ENCODE assay signal across 8 cellular contexts in genomic region chr22:19765477-19766234, GRCh38. TPM values are rescaled to one million over a fixed set of nuclear protein-coding genes. Genes with fewer than 3 reads are reported as not detected.
A peak's percentile ranks its signal among the peaks of the same experiment; 100 is the strongest.
DNase-seq lines count a peak whose midpoint lies in the region; ATAC-seq, FAIRE-seq and TF ChIP-seq lines count a peak whose summit lies in the region.

No MANE protein-coding gene starts in this region.

- H3K4me1 ChIP-seq in DND-41 (ENCODE audit: insufficient read depth, low read length) (peaks cover 20% of the 10 kb centered on the region), neural progenitor cell (peaks cover 2% of the 10 kb centered on the region)
- H3K4me1 ChIP-seq in effector memory CD4-positive, alpha-beta T cell (ENCODE audit: control insufficient read depth, insufficient read depth, low read length, poor library complexity, severe bottlenecking): peaks cover 22% of the 10 kb centered on the region

- H3K4me1 Mint-ChIP-seq in neural progenitor cell (peaks cover 19% of the 10 kb centered on the region), Calu3 (ENCODE audit: low read depth, unreplicated experiment) (no peaks in the 10 kb centered on the region)

- H3K36me3 Mint-ChIP-seq in neural progenitor cell (no peaks in the 10 kb centered on the region), Calu3 (ENCODE audit: insufficient read depth, unreplicated experiment) (no peaks in the 10 kb centered on the region)

- H3K4me3 ChIP-seq in DND-41 (ENCODE audit: low read depth in 1 of 2, low read length in 2 of 2) (peak overlapping the region; percentile 19 to 63; a peak in 3 of 4 replicates), neural progenitor cell (peak overlapping the region; percentile 25)
- peak overlapping the region; percentile 25 for H3K4me3 ChIP-seq in effector memory CD4-positive, alpha-beta T cell (ENCODE audit: insufficient read depth, low read depth, low read length, poor library complexity, severe bottlenecking)

- H3K36me3 ChIP-seq in DND-41 (ENCODE audit: insufficient read depth, low read length): no peaks in the 10 kb centered on the region
- H3K36me3 ChIP-seq in effector memory CD4-positive, alpha-beta T cell (ENCODE audit: control insufficient read depth, insufficient read depth, low read length): no peaks in the 10 kb centered on the region
- H3K36me3 ChIP-seq in neural progenitor cell: no peaks in the 10 kb centered on the region

- H3F3A ChIP-seq in neural progenitor cell (ENCODE audit: low read depth): peaks cover 21% of the 10 kb centered on the region

- no peak overlapping the region for H3K4me3 Mint-ChIP-seq in neural progenitor cell
- no peak overlapping the region for H3K4me3 Mint-ChIP-seq in Calu3 (ENCODE audit: low read depth, unreplicated experiment)

- H3K9me3 ChIP-seq in DND-41 (ENCODE audit: insufficient read depth, low read length, severe bottlenecking): no peaks in the 10 kb centered on the region
- H3K9me3 ChIP-seq in effector memory CD4-positive, alpha-beta T cell (ENCODE audit: control insufficient read depth, low read length): no peaks in the 10 kb centered on the region
- H3K9me3 ChIP-seq in neural progenitor cell (ENCODE audit: low read depth): no peaks in the 10 kb centered on the region

- H3K27me3 Mint-ChIP-seq in neural progenitor cell (ENCODE audit: insufficient read depth, low read depth): peaks cover 70% of the 10 kb centered on the region
- H3K27me3 Mint-ChIP-seq in Calu3 (ENCODE audit: unreplicated experiment): peaks cover 78% of the 10 kb centered on the region

- intact Hi-C loops in Calu3 (cut with micrococcal nuclease; ENCODE audit: unreplicated experiment): no loop called here

- peaks cover 43% of the 10 kb centered on the region for H3K79me2 ChIP-seq in DND-41 (ENCODE audit: insufficient read depth, low read length)
- H3K79me2 ChIP-seq in neural progenitor cell (ENCODE audit: low read depth): no peaks in the 10 kb centered on the region

- H3K27ac ChIP-seq in DND-41 (ENCODE audit: low read length) (peak overlapping the region; percentile 80), neural progenitor cell (no peak overlapping the region)
- H3K27ac ChIP-seq in effector memory CD4-positive, alpha-beta T cell (ENCODE audit: insufficient read depth, low read length, poor library complexity, severe bottlenecking): no peak overlapping the region

- no peak for FAIRE-seq in frontal cortex (lab: Jason Lieb, UNC)

- H3K27ac Mint-ChIP-seq in neural progenitor cell: no peak overlapping the region
- H3K27ac Mint-ChIP-seq in Calu3 (ENCODE audit: unreplicated experiment): no peak overlapping the region

- H3K9me3 Mint-ChIP-seq in neural progenitor cell (peaks cover 7% of the 10 kb centered on the region), Calu3 (ENCODE audit: low read depth, unreplicated experiment) (no peaks in the 10 kb centered on the region)

- CTCF ChIA-PET in Calu3 (lab: Charles Lee): interaction anchor here (0.6 to 0.7 kb wide), 2 partner anchors 10 to 751 kb away, joined by 3 read pairs; no protein-coding TSS in a partner anchor

- TF ChIP-seq CTCF in DND-41 (IDR thresholded peaks at IDR 0.05; ENCODE audit: borderline replicate concordance, extremely low read depth, low read length, poor library complexity, severe bottlenecking) (no peak), neural progenitor cell (IDR thresholded peaks at IDR 0.05) (no peak), Calu3 (IDR thresholded peaks at IDR 0.05; ENCODE audit: unreplicated experiment) (no peak)

- peaks cover 17% of the 10 kb centered on the region for H4K20me1 ChIP-seq in DND-41 (ENCODE audit: insufficient read depth, low read length)
- peaks cover 65% of the 10 kb centered on the region for H4K20me1 ChIP-seq in neural progenitor cell (ENCODE audit: low read depth)

- H3K9ac ChIP-seq in DND-41 (ENCODE audit: low read depth, low read length) (peak overlapping the region; percentile 66), neural progenitor cell (no peak overlapping the region)

- ATAC-seq in DND-41 (ENCODE audit: insufficient read depth, low read depth) (peak; percentile 70), GM21528 (IDR thresholded peaks at IDR 0.05; ENCODE audit: low FRiP score, unreplicated experiment) (no peak)

- peak; percentile 64 for DNase-seq in DND-41
- peak; percentile 49 for DNase-seq in NOMO-1 treated with DMSO at 0.1 percent for 48 hours (lab: John Stamatoyannopoulos, UW; ENCODE audit: unreplicated experiment)
- no peak for DNase-seq in effector memory CD4-positive, alpha-beta T cell
- DNase-seq in neural progenitor cell (ENCODE audit: low spot score): peak; percentile 52
- DNase-seq in NCI-H1694 treated with DMSO at 0.1 percent for 48 hours (lab: John Stamatoyannopoulos, UW): no peak
- no peak for DNase-seq in frontal cortex (ENCODE audit: low spot score in 2 of 2)
- DNase-seq in Calu3: no peak

- H3K27me3 ChIP-seq in DND-41 (ENCODE audit: insufficient read depth, low read length, poor library complexity) (peaks cover 9% of the 10 kb centered on the region), neural progenitor cell (peaks cover 100% of the 10 kb centered on the region)
- H3K27me3 ChIP-seq in effector memory CD4-positive, alpha-beta T cell (replicated peaks; ENCODE audit: control insufficient read depth, insufficient read depth, low read length, poor library complexity, severe bottlenecking): peaks cover 49% of the 10 kb centered on the region

- no TSS peak for BruUV-seq in Calu3 (replicated peaks; lab: Mats Ljungman, UMichigan)

- H3K4me2 ChIP-seq in DND-41 (ENCODE audit: insufficient read depth, low read length): peak overlapping the region; percentile 75
- H3K4me2 ChIP-seq in neural progenitor cell: peak overlapping the region; percentile 52

- H2AFZ ChIP-seq in DND-41 (ENCODE audit: low read depth, low read length) (peak overlapping the region; percentile 77), neural progenitor cell (replicated peaks) (no peak overlapping the region)

RNA-seq across cellular contexts. Expression of gene TBX1, which starts 5.1 kb away (rescaled TPM):
- total RNA-seq in neural progenitor cell (ENCODE audit: low replicate concordance): 0.06 TPM in 1 of 2 replicates, not detected in the other
- not detected for total RNA-seq in frontal cortex
- total RNA-seq in Calu3 (2022): not detected in 2 replicates

RNA-seq across cellular contexts. Expression of gene GP1BB, which starts 42.3 kb away (rescaled TPM):
- total RNA-seq in neural progenitor cell (ENCODE audit: low replicate concordance) (1.2 TPM in 1 of 2 replicates, not detected in the other), frontal cortex (24.1 TPM), Calu3 (2022) (not detected in 2 replicates)

RNA-seq across cellular contexts. Expression of gene SEPTIN5, which starts 51.4 kb away (rescaled TPM):
- 5.0 and 8.2 TPM in 2 replicates for total RNA-seq in neural progenitor cell (ENCODE audit: low replicate concordance)
- 132 TPM for total RNA-seq in frontal cortex
- 2.3 and 3.3 TPM in 2 replicates for total RNA-seq in Calu3 (2022)

Comparison
In these comparisons a context has a peak if more than half of its experiments do, and no peak if none do; other contexts are left out.
1. DNase-seq: peak in DND-41 (single experiment), NOMO-1 treated with DMSO at 0.1 percent for 48 hours (single experiment) and neural progenitor cell (single experiment); none in effector memory CD4-positive, alpha-beta T cell (0 of 3), NCI-H1694 treated with DMSO at 0.1 percent for 48 hours (single experiment), frontal cortex (0 of 2) and Calu3 (single experiment).
2. RNA of gene GP1BB, which starts 42.3 kb away (total RNA-seq): 24.1 TPM in frontal cortex (single experiment); 1.2 TPM in neural progenitor cell and not detected in Calu3; every median in the first group is over 10 times any median in the second.
3. RNA of gene SEPTIN5, which starts 51.4 kb away (total RNA-seq): 132 TPM in frontal cortex (single experiment); 5.0 to 8.2 TPM in neural progenitor cell and 2.3 to 3.3 TPM in Calu3; every median in the first group is over 10 times any median in the second.
4. Peak in every context shown above with its lines, with median percentiles within 50 percentile points of each other: H3K4me3 ChIP-seq.